7 cellular contexts compared by ENCODE assay signal in genomic region chr11:8342821-8343681, GRCh38.
DNase-seq lines count a peak whose midpoint lies in the region; ATAC-seq and TF ChIP-seq lines count a peak whose summit lies in the region.

No MANE protein-coding gene starts in this region.

- no peak overlapping the region for H3K27ac ChIP-seq in CD8-positive, alpha-beta T cell (ENCODE audit: low read depth, low read length)
- H3K27ac ChIP-seq in suprapubic skin = no peak overlapping the region

- no peak for TF ChIP-seq POLR2A in suprapubic skin (IDR thresholded peaks at IDR 0.05)

- ATAC-seq in GM18520 (IDR thresholded peaks at IDR 0.05; ENCODE audit: unreplicated experiment) (peak; percentile 80), GM21390 (IDR thresholded peaks at IDR 0.05; ENCODE audit: unreplicated experiment) (peak; percentile 64), HG03442 (IDR thresholded peaks at IDR 0.05; ENCODE audit: unreplicated experiment) (peak; percentile 90)
- no peak for ATAC-seq in CD8-positive, alpha-beta T cell

- H3K4me1 Mint-ChIP-seq in CD8-positive, alpha-beta T cell (ENCODE audit: low read depth) = peaks cover 1% of the 10 kb centered on the region

- DNase-seq in kidney tubule cell (ENCODE audit: low spot score) = peak; percentile 83
- DNase-seq in CD8-positive, alpha-beta T cell = no peak
- DNase-seq in NCI-H82 (lab: John Stamatoyannopoulos, UW) = no peak
- DNase-seq in suprapubic skin (ENCODE audit: low spot score in 2 of 2) = no peak

- POLR2A ChIA-PET in CD8-positive, alpha-beta T cell (lab: Charles Lee) = no interaction called here

- 46% methylated on average over 16 of the region's 18 CpGs for WGBS in suprapubic skin

- CTCF ChIA-PET in CD8-positive, alpha-beta T cell (lab: Charles Lee) = no interaction called here

- no peaks in the 10 kb centered on the region for H3K9me3 Mint-ChIP-seq in CD8-positive, alpha-beta T cell

- intact Hi-C loops in CD8-positive, alpha-beta T cell (cut with DNase I, micrococcal nuclease) = no loop called here

- no peaks in the 10 kb centered on the region for H3K36me3 ChIP-seq in CD8-positive, alpha-beta T cell (ENCODE audit: insufficient read depth, low read length)
- no peaks in the 10 kb centered on the region for H3K36me3 ChIP-seq in suprapubic skin

- H3K36me3 Mint-ChIP-seq in CD8-positive, alpha-beta T cell = no peaks in the 10 kb centered on the region

- H3K4me3 Mint-ChIP-seq in CD8-positive, alpha-beta T cell = no peak overlapping the region

- H3K27me3 Mint-ChIP-seq in CD8-positive, alpha-beta T cell (ENCODE audit: low read depth) = peaks cover 4% of the 10 kb centered on the region

- H3K27ac Mint-ChIP-seq in CD8-positive, alpha-beta T cell = no peak overlapping the region

- no peak overlapping the region for H3K4me3 ChIP-seq in CD8-positive, alpha-beta T cell (ENCODE audit: low read depth, low read length)
- no peak overlapping the region for H3K4me3 ChIP-seq in suprapubic skin

- no peak for TF ChIP-seq CTCF in CD8-positive, alpha-beta T cell (IDR thresholded peaks at IDR 0.05)
- TF ChIP-seq CTCF in suprapubic skin (IDR thresholded peaks at IDR 0.05) = no peak

- no peaks in the 10 kb centered on the region for H3K27me3 ChIP-seq in CD8-positive, alpha-beta T cell (ENCODE audit: insufficient read depth, low read length)
- peaks cover 5% of the 10 kb centered on the region for H3K27me3 ChIP-seq in suprapubic skin

- H3K4me1 ChIP-seq in CD8-positive, alpha-beta T cell (ENCODE audit: insufficient read depth, low read length) = no peaks in the 10 kb centered on the region
- peaks cover 6% of the 10 kb centered on the region for H3K4me1 ChIP-seq in suprapubic skin

- no peaks in the 10 kb centered on the region for H3K9me3 ChIP-seq in CD8-positive, alpha-beta T cell (ENCODE audit: low read length)
- no peaks in the 10 kb centered on the region for H3K9me3 ChIP-seq in suprapubic skin

- no peak for TF ChIP-seq EP300 in suprapubic skin (IDR thresholded peaks at IDR 0.05)
